1 cellular context compared by ENCODE assay signal in the genomic region with DNA sequence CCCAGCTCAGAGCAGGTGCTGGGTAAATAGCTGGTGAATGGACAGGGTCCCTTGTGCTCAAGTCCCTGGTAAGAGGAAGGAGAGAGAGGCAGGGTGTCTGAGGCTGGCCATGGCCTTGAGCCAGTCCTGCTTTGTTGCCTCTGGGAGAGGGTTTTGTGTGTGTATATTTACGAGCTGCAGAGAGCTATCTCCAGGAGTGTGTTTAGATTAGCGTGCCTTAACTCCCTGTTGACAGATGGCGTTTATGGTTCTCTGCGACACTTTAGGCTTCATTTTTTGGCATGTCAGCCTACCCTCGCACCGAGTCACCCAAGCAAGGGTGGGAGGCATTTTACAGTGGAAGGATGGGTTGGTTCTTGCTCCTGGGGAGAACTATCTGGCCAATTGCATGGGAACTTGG.
TF ChIP-seq lines count a peak whose summit lies in the region.

No MANE protein-coding gene starts in this region.

TF ChIP-seq in K562, 482 proteins besides CTCF, POLR2A, EP300 and RAD21:
- TF ChIP-seq, protein P1, sequence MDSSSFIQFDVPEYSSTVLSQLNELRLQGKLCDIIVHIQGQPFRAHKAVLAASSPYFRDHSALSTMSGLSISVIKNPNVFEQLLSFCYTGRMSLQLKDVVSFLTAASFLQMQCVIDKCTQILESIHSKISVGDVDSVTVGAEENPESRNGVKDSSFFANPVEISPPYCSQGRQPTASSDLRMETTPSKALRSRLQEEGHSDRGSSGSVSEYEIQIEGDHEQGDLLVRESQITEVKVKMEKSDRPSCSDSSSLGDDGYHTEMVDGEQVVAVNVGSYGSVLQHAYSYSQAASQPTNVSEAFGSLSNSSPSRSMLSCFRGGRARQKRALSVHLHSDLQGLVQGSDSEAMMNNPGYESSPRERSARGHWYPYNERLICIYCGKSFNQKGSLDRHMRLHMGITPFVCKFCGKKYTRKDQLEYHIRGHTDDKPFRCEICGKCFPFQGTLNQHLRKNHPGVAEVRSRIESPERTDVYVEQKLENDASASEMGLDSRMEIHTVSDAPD (CRISPR knock-in tag; IDR thresholded peaks at IDR 0.05), result no peak
- TF ChIP-seq MYC (IDR thresholded peaks at IDR 0.05; ENCODE audit: low read depth, low read length) (no peak), MYC (CRISPR knock-in tag; IDR thresholded peaks at IDR 0.05; ENCODE audit: borderline replicate concordance, low read depth) (no peak), ILF3 (IDR thresholded peaks at IDR 0.05; ENCODE audit: borderline replicate concordance) (no peak), LCOR (CRISPR knock-in tag; IDR thresholded peaks at IDR 0.05) (no peak), CXXC5 (CRISPR knock-in tag; IDR thresholded peaks at IDR 0.05) (peak; percentile 19; the same call in 1 of the 2 replicates), RBM22 (IDR thresholded peaks at IDR 0.05; ENCODE audit: low read depth, low read length, poor library complexity, severe bottlenecking) (no peak), ZNF644 (tag; IDR thresholded peaks at IDR 0.05; ENCODE audit: low read depth) (no peak), ZNF699 (CRISPR knock-in tag; IDR thresholded peaks at IDR 0.05; ENCODE audit: insufficient replicate concordance) (no peak), HMG20B (CRISPR knock-in tag; IDR thresholded peaks at IDR 0.05) (no peak), NBN (IDR thresholded peaks at IDR 0.05; ENCODE audit: low read depth) (no peak), ZBTB7A (IDR thresholded peaks at IDR 0.05; ENCODE audit: borderline replicate concordance, control insufficient read depth, low read depth, low read length) (no peak), MYNN (IDR thresholded peaks at IDR 0.05) (no peak), MYNN (CRISPR knock-in tag; IDR thresholded peaks at IDR 0.05) (no peak), MEIS2 (IDR thresholded peaks at IDR 0.05; ENCODE audit: partially characterized antibody) (peak; percentile 79), FOS (IDR thresholded peaks at IDR 0.05; ENCODE audit: extremely low read depth, insufficient read length) (no peak), DMBX1 (CRISPR knock-in tag; IDR thresholded peaks at IDR 0.05; ENCODE audit: borderline replicate concordance) (peak; percentile 81; the same call in 1 of the 2 replicates), ZNF77 (CRISPR knock-in tag; IDR thresholded peaks at IDR 0.05) (no peak), PHF21A (IDR thresholded peaks at IDR 0.05; ENCODE audit: borderline replicate concordance, low read depth) (no peak), ILK (tag; IDR thresholded peaks at IDR 0.05; ENCODE audit: borderline replicate concordance, low read depth) (no peak), ZFP36 (IDR thresholded peaks at IDR 0.05; ENCODE audit: low read depth, low read length, partially characterized antibody) (no peak), BDP1 (IDR thresholded peaks at IDR 0.05; ENCODE audit: insufficient read depth, insufficient read length) (no peak), TCF3 (CRISPR knock-in tag; IDR thresholded peaks at IDR 0.05) (no peak), L3MBTL2 (IDR thresholded peaks at IDR 0.05) (no peak)
- TF ChIP-seq, protein P2, sequence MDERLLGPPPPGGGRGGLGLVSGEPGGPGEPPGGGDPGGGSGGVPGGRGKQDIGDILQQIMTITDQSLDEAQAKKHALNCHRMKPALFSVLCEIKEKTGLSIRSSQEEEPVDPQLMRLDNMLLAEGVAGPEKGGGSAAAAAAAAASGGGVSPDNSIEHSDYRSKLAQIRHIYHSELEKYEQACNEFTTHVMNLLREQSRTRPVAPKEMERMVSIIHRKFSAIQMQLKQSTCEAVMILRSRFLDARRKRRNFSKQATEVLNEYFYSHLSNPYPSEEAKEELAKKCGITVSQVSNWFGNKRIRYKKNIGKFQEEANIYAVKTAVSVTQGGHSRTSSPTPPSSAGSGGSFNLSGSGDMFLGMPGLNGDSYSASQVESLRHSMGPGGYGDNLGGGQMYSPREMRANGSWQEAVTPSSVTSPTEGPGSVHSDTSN (CRISPR knock-in tag; IDR thresholded peaks at IDR 0.05; ENCODE audit: low read depth), result no peak
- TF ChIP-seq, protein P2 (tag; conservative IDR thresholded peaks at IDR 0.05; ENCODE audit: low read depth), result peak; percentile 93
- TF ChIP-seq, protein P3, sequence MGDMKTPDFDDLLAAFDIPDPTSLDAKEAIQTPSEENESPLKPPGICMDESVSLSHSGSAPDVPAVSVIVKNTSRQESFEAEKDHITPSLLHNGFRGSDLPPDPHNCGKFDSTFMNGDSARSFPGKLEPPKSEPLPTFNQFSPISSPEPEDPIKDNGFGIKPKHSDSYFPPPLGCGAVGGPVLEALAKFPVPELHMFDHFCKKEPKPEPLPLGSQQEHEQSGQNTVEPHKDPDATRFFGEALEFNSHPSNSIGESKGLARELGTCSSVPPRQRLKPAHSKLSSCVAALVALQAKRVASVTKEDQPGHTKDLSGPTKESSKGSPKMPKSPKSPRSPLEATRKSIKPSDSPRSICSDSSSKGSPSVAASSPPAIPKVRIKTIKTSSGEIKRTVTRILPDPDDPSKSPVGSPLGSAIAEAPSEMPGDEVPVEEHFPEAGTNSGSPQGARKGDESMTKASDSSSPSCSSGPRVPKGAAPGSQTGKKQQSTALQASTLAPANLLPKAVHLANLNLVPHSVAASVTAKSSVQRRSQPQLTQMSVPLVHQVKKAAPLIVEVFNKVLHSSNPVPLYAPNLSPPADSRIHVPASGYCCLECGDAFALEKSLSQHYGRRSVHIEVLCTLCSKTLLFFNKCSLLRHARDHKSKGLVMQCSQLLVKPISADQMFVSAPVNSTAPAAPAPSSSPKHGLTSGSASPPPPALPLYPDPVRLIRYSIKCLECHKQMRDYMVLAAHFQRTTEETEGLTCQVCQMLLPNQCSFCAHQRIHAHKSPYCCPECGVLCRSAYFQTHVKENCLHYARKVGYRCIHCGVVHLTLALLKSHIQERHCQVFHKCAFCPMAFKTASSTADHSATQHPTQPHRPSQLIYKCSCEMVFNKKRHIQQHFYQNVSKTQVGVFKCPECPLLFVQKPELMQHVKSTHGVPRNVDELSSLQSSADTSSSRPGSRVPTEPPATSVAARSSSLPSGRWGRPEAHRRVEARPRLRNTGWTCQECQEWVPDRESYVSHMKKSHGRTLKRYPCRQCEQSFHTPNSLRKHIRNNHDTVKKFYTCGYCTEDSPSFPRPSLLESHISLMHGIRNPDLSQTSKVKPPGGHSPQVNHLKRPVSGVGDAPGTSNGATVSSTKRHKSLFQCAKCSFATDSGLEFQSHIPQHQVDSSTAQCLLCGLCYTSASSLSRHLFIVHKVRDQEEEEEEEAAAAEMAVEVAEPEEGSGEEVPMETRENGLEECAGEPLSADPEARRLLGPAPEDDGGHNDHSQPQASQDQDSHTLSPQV (IDR thresholded peaks at IDR 0.05), result no peak
- TF ChIP-seq, protein P4, sequence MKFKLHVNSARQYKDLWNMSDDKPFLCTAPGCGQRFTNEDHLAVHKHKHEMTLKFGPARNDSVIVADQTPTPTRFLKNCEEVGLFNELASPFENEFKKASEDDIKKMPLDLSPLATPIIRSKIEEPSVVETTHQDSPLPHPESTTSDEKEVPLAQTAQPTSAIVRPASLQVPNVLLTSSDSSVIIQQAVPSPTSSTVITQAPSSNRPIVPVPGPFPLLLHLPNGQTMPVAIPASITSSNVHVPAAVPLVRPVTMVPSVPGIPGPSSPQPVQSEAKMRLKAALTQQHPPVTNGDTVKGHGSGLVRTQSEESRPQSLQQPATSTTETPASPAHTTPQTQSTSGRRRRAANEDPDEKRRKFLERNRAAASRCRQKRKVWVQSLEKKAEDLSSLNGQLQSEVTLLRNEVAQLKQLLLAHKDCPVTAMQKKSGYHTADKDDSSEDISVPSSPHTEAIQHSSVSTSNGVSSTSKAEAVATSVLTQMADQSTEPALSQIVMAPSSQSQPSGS (CRISPR knock-in tag; IDR thresholded peaks at IDR 0.05), result no peak
- TF ChIP-seq, protein P5, sequence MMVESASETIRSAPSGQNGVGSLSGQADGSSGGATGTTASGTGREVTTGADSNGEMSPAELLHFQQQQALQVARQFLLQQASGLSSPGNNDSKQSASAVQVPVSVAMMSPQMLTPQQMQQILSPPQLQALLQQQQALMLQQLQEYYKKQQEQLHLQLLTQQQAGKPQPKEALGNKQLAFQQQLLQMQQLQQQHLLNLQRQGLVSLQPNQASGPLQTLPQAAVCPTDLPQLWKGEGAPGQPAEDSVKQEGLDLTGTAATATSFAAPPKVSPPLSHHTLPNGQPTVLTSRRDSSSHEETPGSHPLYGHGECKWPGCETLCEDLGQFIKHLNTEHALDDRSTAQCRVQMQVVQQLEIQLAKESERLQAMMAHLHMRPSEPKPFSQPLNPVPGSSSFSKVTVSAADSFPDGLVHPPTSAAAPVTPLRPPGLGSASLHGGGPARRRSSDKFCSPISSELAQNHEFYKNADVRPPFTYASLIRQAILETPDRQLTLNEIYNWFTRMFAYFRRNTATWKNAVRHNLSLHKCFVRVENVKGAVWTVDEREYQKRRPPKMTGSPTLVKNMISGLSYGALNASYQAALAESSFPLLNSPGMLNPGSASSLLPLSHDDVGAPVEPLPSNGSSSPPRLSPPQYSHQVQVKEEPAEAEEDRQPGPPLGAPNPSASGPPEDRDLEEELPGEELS (CRISPR knock-in tag; IDR thresholded peaks at IDR 0.05; ENCODE audit: borderline replicate concordance), result no peak
- TF ChIP-seq, protein P6, sequence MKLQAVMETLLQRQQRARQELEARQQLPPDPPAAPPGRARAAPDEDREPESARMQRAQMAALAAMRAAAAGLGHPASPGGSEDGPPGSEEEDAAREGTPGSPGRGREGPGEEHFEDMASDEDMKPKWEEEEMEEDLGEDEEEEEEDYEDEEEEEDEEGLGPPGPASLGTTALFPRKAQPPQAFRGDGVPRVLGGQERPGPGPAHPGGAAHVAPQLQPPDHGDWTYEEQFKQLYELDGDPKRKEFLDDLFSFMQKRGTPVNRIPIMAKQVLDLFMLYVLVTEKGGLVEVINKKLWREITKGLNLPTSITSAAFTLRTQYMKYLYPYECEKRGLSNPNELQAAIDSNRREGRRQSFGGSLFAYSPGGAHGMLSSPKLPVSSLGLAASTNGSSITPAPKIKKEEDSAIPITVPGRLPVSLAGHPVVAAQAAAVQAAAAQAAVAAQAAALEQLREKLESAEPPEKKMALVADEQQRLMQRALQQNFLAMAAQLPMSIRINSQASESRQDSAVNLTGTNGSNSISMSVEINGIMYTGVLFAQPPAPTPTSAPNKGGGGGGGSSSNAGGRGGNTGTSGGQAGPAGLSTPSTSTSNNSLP (IDR thresholded peaks at IDR 0.05; ENCODE audit: borderline replicate concordance, low read depth, low read length), result no peak
- TF ChIP-seq, protein P7, sequence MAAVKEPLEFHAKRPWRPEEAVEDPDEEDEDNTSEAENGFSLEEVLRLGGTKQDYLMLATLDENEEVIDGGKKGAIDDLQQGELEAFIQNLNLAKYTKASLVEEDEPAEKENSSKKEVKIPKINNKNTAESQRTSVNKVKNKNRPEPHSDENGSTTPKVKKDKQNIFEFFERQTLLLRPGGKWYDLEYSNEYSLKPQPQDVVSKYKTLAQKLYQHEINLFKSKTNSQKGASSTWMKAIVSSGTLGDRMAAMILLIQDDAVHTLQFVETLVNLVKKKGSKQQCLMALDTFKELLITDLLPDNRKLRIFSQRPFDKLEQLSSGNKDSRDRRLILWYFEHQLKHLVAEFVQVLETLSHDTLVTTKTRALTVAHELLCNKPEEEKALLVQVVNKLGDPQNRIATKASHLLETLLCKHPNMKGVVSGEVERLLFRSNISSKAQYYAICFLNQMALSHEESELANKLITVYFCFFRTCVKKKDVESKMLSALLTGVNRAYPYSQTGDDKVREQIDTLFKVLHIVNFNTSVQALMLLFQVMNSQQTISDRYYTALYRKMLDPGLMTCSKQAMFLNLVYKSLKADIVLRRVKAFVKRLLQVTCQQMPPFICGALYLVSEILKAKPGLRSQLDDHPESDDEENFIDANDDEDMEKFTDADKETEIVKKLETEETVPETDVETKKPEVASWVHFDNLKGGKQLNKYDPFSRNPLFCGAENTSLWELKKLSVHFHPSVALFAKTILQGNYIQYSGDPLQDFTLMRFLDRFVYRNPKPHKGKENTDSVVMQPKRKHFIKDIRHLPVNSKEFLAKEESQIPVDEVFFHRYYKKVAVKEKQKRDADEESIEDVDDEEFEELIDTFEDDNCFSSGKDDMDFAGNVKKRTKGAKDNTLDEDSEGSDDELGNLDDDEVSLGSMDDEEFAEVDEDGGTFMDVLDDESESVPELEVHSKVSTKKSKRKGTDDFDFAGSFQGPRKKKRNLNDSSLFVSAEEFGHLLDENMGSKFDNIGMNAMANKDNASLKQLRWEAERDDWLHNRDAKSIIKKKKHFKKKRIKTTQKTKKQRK (IDR thresholded peaks at IDR 0.05; ENCODE audit: borderline replicate concordance, low read depth, low read length), result no peak
- TF ChIP-seq, protein P8, sequence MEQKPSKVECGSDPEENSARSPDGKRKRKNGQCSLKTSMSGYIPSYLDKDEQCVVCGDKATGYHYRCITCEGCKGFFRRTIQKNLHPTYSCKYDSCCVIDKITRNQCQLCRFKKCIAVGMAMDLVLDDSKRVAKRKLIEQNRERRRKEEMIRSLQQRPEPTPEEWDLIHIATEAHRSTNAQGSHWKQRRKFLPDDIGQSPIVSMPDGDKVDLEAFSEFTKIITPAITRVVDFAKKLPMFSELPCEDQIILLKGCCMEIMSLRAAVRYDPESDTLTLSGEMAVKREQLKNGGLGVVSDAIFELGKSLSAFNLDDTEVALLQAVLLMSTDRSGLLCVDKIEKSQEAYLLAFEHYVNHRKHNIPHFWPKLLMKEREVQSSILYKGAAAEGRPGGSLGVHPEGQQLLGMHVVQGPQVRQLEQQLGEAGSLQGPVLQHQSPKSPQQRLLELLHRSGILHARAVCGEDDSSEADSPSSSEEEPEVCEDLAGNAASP (IDR thresholded peaks at IDR 0.05), result no peak
